Comparison of ENCODE assay signal across 8 cellular contexts in the genomic region with DNA sequence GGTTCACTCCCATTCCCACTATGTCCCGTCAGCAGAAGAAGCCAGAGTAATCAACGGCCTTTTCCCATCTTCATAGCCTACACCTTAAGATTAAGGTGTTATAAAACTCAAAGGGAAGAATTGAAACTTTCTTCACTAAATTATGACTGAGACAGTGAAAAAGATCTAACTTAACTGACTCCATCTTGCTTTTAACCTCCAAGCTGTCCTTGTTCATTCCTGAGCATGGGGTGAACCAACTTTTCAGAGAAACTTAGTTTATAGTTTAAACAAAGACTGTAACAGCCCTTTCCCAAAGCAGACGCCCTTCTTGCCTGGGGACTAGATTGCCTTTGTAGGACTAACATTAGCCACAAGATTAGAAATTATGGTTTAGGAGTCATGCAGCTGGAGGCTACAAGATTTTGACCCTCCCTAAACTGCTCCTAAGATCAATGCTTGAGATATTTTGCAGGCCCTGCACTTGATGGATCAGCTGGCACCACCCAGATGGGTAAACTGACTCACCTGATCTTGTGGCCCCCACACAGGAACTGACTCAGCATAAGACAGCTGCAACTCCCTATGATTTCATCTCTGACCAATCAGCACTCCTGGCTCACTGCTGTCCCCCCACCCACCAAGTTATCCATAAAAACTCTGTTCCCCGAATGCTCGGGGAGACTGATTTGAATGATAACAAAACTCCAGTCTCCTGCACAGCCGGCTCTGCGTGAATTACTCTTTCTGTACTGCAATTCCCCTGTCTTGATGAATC.
DNase-seq lines count a peak whose midpoint lies in the region; ATAC-seq and TF ChIP-seq lines count a peak whose summit lies in the region.
"Not testable (repeated sequence)": the region's sequence is repeated elsewhere in the genome, so short reads cannot be mapped to it uniquely, and the experiment has no call there.

No MANE protein-coding gene starts in this region.

- H2AK9ac ChIP-seq in IMR-90 (replicated peaks; ENCODE audit: low read depth, low read length, poor library complexity): not testable (repeated sequence)

- H2BK20ac ChIP-seq in IMR-90 (ENCODE audit: low read depth, low read length): not testable (repeated sequence)

- H3K14ac ChIP-seq in IMR-90 (replicated peaks; ENCODE audit: low read depth, low read length): not testable (repeated sequence)

- not testable (repeated sequence) for H2AFZ ChIP-seq in IMR-90 (replicated peaks; ENCODE audit: low read length, poor library complexity); PC-3 (ENCODE audit: low read length)
- H2AFZ ChIP-seq in mammary epithelial cell (ENCODE audit: low read depth, low read length): peak overlapping the region; percentile 25

- H2AK5ac ChIP-seq in IMR-90 (ENCODE audit: low read depth, low read length): not testable (repeated sequence)

- H3F3A ChIP-seq in PC-3 (ENCODE audit: low read length, unreplicated experiment): not testable (repeated sequence)

- H2BK120ac ChIP-seq in IMR-90 (ENCODE audit: low read depth, low read length): not testable (repeated sequence)

- not testable (repeated sequence) for H3K4me1 ChIP-seq in IMR-90 (ENCODE audit: control insufficient read depth, insufficient read depth, low read length); PC-3 (ENCODE audit: insufficient read depth, low read length); mammary epithelial cell (ENCODE audit: insufficient read depth, low read length)
- peaks cover 10 to 14% of the 10 kb centered on the region in 2 donors for H3K4me1 ChIP-seq in thoracic aorta (ENCODE audit: control insufficient read depth in 1 of 2, low read depth in 2 of 2)

- not testable (repeated sequence) for BruUV-seq in IMR-90 (replicated peaks; lab: Mats Ljungman, UMichigan); PC-3 (replicated peaks; lab: Mats Ljungman, UMichigan)
- TSS peak; percentile 90 for BruUV-seq in mammary epithelial cell (replicated peaks; lab: Mats Ljungman, UMichigan)

- POLR2A ChIA-PET in IMR-90 (lab: Charles Lee; ENCODE audit: unreplicated experiment); PC-3 (lab: Charles Lee; ENCODE audit: unreplicated experiment): not testable (repeated sequence)

- no CpG with 5 or more reads among the region's 7 CpGs for WGBS in IMR-90 (ENCODE audit: extremely low coverage in 2 of 2, insufficient read length in 1 of 2), 2 experiments
- WGBS in mammary epithelial cell (ENCODE audit: low coverage, missing lambda C conversion rate): 73% methylated on average over 6 of the region's 7 CpGs

- H3K9me1 ChIP-seq in IMR-90 (ENCODE audit: insufficient read depth, low read length): not testable (repeated sequence)

- H3K27me3 ChIP-seq in IMR-90 (ENCODE audit: control insufficient read depth, insufficient read depth, low read length); PC-3 (ENCODE audit: low read length); mammary epithelial cell (ENCODE audit: insufficient read depth, low read length); thoracic aorta (replicated peaks; ENCODE audit: insufficient read depth): not testable (repeated sequence)

- not testable (repeated sequence) for H3K27ac ChIP-seq in IMR-90 (ENCODE audit: insufficient read depth, low read length); mammary epithelial cell (ENCODE audit: insufficient read depth, low read depth, low read length)
- H3K27ac ChIP-seq in PC-3 (ENCODE audit: low read length) (peak overlapping the region; percentile 23; the same call in 1 of the 2 replicates), thoracic aorta (peak overlapping the region; percentile 26 to 49)

- not testable (repeated sequence) for H4K20me1 ChIP-seq in IMR-90 (ENCODE audit: insufficient read depth, low read length); PC-3 (ENCODE audit: low read length); mammary epithelial cell (ENCODE audit: insufficient read depth, low read length)

- H3K79me1 ChIP-seq in IMR-90 (ENCODE audit: low read depth in 1 of 2, low read length in 2 of 2): not testable (repeated sequence)

- not testable (repeated sequence) for H3K4me3 ChIP-seq in IMR-90 (ENCODE audit: insufficient read depth, low read depth, low read length); PC-3 (ENCODE audit: low read length); mammary epithelial cell (replicated peaks in 1 of 3; ENCODE audit: insufficient read depth in 1 of 3, low read depth in 2 of 3, low read length in 3 of 3); thoracic aorta

- H3K56ac ChIP-seq in IMR-90 (ENCODE audit: extremely low read depth, insufficient read depth, low read length): not testable (repeated sequence)

- in situ Hi-C loops in IMR-90 (cut with MboI; ENCODE audit: low sequenced_read_pairs); mammary epithelial cell (cut with MboI; ENCODE audit: low sequenced_read_pairs in 2 of 2): not testable (repeated sequence)

- H3K23ac ChIP-seq in IMR-90 (ENCODE audit: low read depth, low read length): not testable (repeated sequence)

- H3K9ac ChIP-seq in IMR-90 (ENCODE audit: low read depth, low read length); PC-3 (ENCODE audit: low read length); mammary epithelial cell (ENCODE audit: insufficient read depth, low read length): not testable (repeated sequence)

- not testable (repeated sequence) for TF ChIP-seq CTCF in IMR-90 (conservative IDR thresholded peaks at IDR 0.05; ENCODE audit: low read depth, low read length); PC-3 (conservative IDR thresholded peaks at IDR 0.05; ENCODE audit: low read depth, low read length); mammary epithelial cell (conservative IDR thresholded peaks at IDR 0.05 in 1 of 2, IDR thresholded peaks at IDR 0.05 in 1 of 2; ENCODE audit: extremely low read depth in 1 of 2, insufficient read depth in 1 of 2, low read depth in 1 of 2, low read length in 2 of 2); thoracic aorta (IDR thresholded peaks at IDR 0.05)

- intact Hi-C loops in IMR-90 (cut with micrococcal nuclease); PC-3 (cut with micrococcal nuclease); mammary epithelial cell (cut with micrococcal nuclease): not testable (repeated sequence)

- H4K91ac ChIP-seq in IMR-90 (ENCODE audit: insufficient read depth, low read depth, low read length): not testable (repeated sequence)

- H3K9me3 ChIP-seq in IMR-90 (ENCODE audit: control insufficient read depth, insufficient read depth, low read length); PC-3 (ENCODE audit: low read length); mammary epithelial cell (replicated peaks; ENCODE audit: insufficient read depth, low read length); thoracic aorta: not testable (repeated sequence)

- H4K8ac ChIP-seq in IMR-90 (ENCODE audit: low read depth in 2 of 2, low read length in 2 of 2): not testable (repeated sequence)

- not testable (repeated sequence) for TF ChIP-seq RAD21 in IMR-90 (IDR thresholded peaks at IDR 0.05; ENCODE audit: low read length)

- CTCF ChIA-PET in IMR-90 (lab: Yijun Ruan, JAX): interaction anchor here (0.6 kb wide), 1 partner anchor 282 kb away, joined by 3 read pairs; no protein-coding TSS in a partner anchor
- CTCF ChIA-PET in PC-3 (lab: Charles Lee): not testable (repeated sequence)
- CTCF ChIA-PET in mammary epithelial cell (lab: Charles Lee; ENCODE audit: low non-redundant PET): interaction anchor here (0.5 kb wide), 1 partner anchor 605 kb away, joined by 3 read pairs; no protein-coding TSS in a partner anchor

- TF ChIP-seq POLR2A in IMR-90 (IDR thresholded peaks at IDR 0.05; ENCODE audit: low read depth, low read length): not testable (repeated sequence)

- H3K79me2 ChIP-seq in PC-3 (ENCODE audit: low read length); mammary epithelial cell (ENCODE audit: insufficient read depth, low read length): not testable (repeated sequence)

- not testable (repeated sequence) for H2BK5ac ChIP-seq in IMR-90 (ENCODE audit: low read depth, low read length, poor library complexity, severe bottlenecking)

- not testable (repeated sequence) for H3K4ac ChIP-seq in IMR-90 (ENCODE audit: low read depth, low read length)

- not testable (repeated sequence) for H4K5ac ChIP-seq in IMR-90 (ENCODE audit: low read depth, low read length)

- not testable (repeated sequence) for H3K4me2 ChIP-seq in IMR-90 (ENCODE audit: low read depth, low read length); PC-3 (ENCODE audit: low read length); mammary epithelial cell (ENCODE audit: insufficient read depth, low read depth, low read length)

- H3K36me3 ChIP-seq in IMR-90 (ENCODE audit: control insufficient read depth, insufficient read depth, low read length); PC-3 (ENCODE audit: low read depth, low read length); mammary epithelial cell (ENCODE audit: insufficient read depth, low read length); thoracic aorta: not testable (repeated sequence)

- DNase-seq in A172 (ENCODE audit: low spot score) (peak; percentile 68), ELR (ENCODE audit: low read depth) (peak; percentile 71), IMR-90 (peak; percentile 7), PC-3 (peak; percentile 47), T1000 (lab: John Stamatoyannopoulos, UW) (peak; percentile 87), mammary epithelial cell (peak; percentile 80), iris pigment epithelial cell (ENCODE audit: low read depth) (peak; percentile 4)
- not testable (repeated sequence) for DNase-seq in thoracic aorta (ENCODE audit: low spot score)

- ATAC-seq in IMR-90 (ENCODE audit: low read depth); PC-3; thoracic aorta (ENCODE audit: insufficient number of reproducible peaks, low FRiP score, low read depth): not testable (repeated sequence)

- dilution Hi-C loops in IMR-90 (cut with HindIII; ENCODE audit: low sequenced_read_pairs, unreplicated experiment); mammary epithelial cell (cut with HindIII; ENCODE audit: low sequenced_read_pairs): not testable (repeated sequence)

- H2BK15ac ChIP-seq in IMR-90 (ENCODE audit: low read depth, low read length): not testable (repeated sequence)

- H3K18ac ChIP-seq in IMR-90 (ENCODE audit: low read depth, low read length): not testable (repeated sequence)

- H3K9me2 ChIP-seq in PC-3 (replicated peaks; ENCODE audit: low read length): not testable (repeated sequence)
